In genomic region chr4:150589174-150589573, GRCh38 we compare ENCODE assay signal across 34 cellular contexts. TPM values are rescaled to one million over a fixed set of nuclear protein-coding genes. Genes with fewer than 3 reads are reported as not detected.
"Had no signal": no experiment of that assay in that cellular context is flagged by ENCODE, and none has a peak within 500 bp of the region (broad histone marks: within the 10 kb centered on the region; RNA-seq: fewer than 3 reads in every experiment).

No MANE protein-coding gene starts in this region.

- H3K9me3 ChIP-seq: breast epithelium, esophagus muscularis mucosa, heart left ventricle, suprapubic skin, tibial artery had no signal

- DNase-seq: activated CD4-positive, alpha-beta memory T cell treated with anti-CD3 and anti-CD28 coated beads for 36 hours; activated CD4-positive, alpha-beta T cell treated with anti-CD3 and anti-CD28 coated beads, Interleukin-2, amount 10 ng/mL, durations not matched to agents 24 days and 14 days; activated CD4-positive, CD25-positive, alpha-beta regulatory T cell treated with anti-CD3 and anti-CD28 coated beads, Interleukin-2, amount 50 U/mL, for 72 hours; activated CD8-positive, alpha-beta memory T cell treated with anti-CD3 and anti-CD28 coated beads, Interleukin-2, amount 50 U/mL, for 4 hours; activated gamma-delta T cell; activated naive CD4-positive, alpha-beta T cell treated with anti-CD3 and anti-CD28 coated beads, Interleukin-2, amount 10 ng/mL, durations not matched to agents 7 days and 5 days; activated naive CD8-positive, alpha-beta T cell treated with anti-CD3 and anti-CD28 coated beads, Interleukin-2, amount 10 ng/mL, durations not matched to agents 7 days and 5 days; activated T-cell treated with anti-CD3 and anti-CD28 coated beads, Interleukin-2, amount 50 U/mL, for 1 hour; dermis blood vessel endothelial cell; effector CD4-positive, alpha-beta T cell; foreskin keratinocyte; heart left ventricle; hypothalamus; immature natural killer cell; kidney; left colon; natural killer cell; stimulated activated CD4-positive, alpha-beta T cell treated with anti-CD3 and anti-CD28 coated beads, Interleukin-1b, Interleukin-23, amount 100 ng/mL, for 48 hours; stimulated activated CD4-positive, alpha-beta T cell treated with anti-CD3 and anti-CD28 coated beads, Interleukin-4, amount 100 ng/mL, for 4 hours; stimulated activated CD8-positive, alpha-beta memory T cell treated with anti-CD3 and anti-CD28 coated beads, Interleukin-4, amount 100 ng/mL, for 48 hours; stimulated activated naive CD4-positive, alpha-beta T cell; T-helper 9 cell; tibial artery had no signal

- H3K27ac Mint-ChIP-seq: activated CD4-positive, alpha-beta memory T cell treated with anti-CD3 and anti-CD28 coated beads for 36 hours; activated CD4-positive, alpha-beta T cell treated with anti-CD3 and anti-CD28 coated beads, Interleukin-2, amount 10 ng/mL, durations not matched to agents 24 days and 14 days; activated naive CD4-positive, alpha-beta T cell treated with anti-CD3 and anti-CD28 coated beads, Interleukin-2, amount 10 ng/mL, durations not matched to agents 7 days and 5 days; activated naive CD8-positive, alpha-beta T cell treated with anti-CD3 and anti-CD28 coated beads, Interleukin-2, amount 10 ng/mL, durations not matched to agents 7 days and 5 days; immature natural killer cell; mesothelial cell of epicardium; natural killer cell; T-helper 1 cell treated with Interleukin-12 subunit alpha and Interleukin-12 subunit beta and Interleukin-4 antibody, amounts not matched to agents 30 μg/mL and 1 μg/mL, for 36 hours had no signal

- H3K4me3 Mint-ChIP-seq: activated CD4-positive, alpha-beta memory T cell treated with anti-CD3 and anti-CD28 coated beads for 36 hours; activated CD4-positive, alpha-beta T cell treated with anti-CD3 and anti-CD28 coated beads, Interleukin-2, amount 10 ng/mL, durations not matched to agents 24 days and 14 days; activated naive CD4-positive, alpha-beta T cell treated with anti-CD3 and anti-CD28 coated beads, Interleukin-2, amount 10 ng/mL, durations not matched to agents 7 days and 5 days; activated naive CD8-positive, alpha-beta T cell treated with anti-CD3 and anti-CD28 coated beads, Interleukin-2, amount 10 ng/mL, durations not matched to agents 7 days and 5 days; immature natural killer cell; natural killer cell; T-helper 1 cell treated with Interleukin-12 subunit alpha and Interleukin-12 subunit beta and Interleukin-4 antibody, amounts not matched to agents 30 μg/mL and 1 μg/mL, for 36 hours had no signal

- H3K27ac ChIP-seq: breast epithelium, esophagus muscularis mucosa, foreskin keratinocyte, suprapubic skin, tibial artery had no signal

- H3K4me1 ChIP-seq: breast epithelium, foreskin keratinocyte, suprapubic skin had no signal

- H3K27me3 Mint-ChIP-seq: activated CD4-positive, alpha-beta memory T cell treated with anti-CD3 and anti-CD28 coated beads for 36 hours; activated CD4-positive, alpha-beta T cell treated with anti-CD3 and anti-CD28 coated beads, Interleukin-2, amount 10 ng/mL, durations not matched to agents 24 days and 14 days; activated naive CD4-positive, alpha-beta T cell treated with anti-CD3 and anti-CD28 coated beads, Interleukin-2, amount 10 ng/mL, durations not matched to agents 7 days and 5 days; activated naive CD8-positive, alpha-beta T cell treated with anti-CD3 and anti-CD28 coated beads, Interleukin-2, amount 10 ng/mL, durations not matched to agents 7 days and 5 days had no signal

- FAIRE-seq: colon, kidney, urothelium cell line had no signal

- H3K9me3 Mint-ChIP-seq: activated CD4-positive, alpha-beta memory T cell treated with anti-CD3 and anti-CD28 coated beads for 36 hours; activated CD4-positive, alpha-beta T cell treated with anti-CD3 and anti-CD28 coated beads, Interleukin-2, amount 10 ng/mL, durations not matched to agents 24 days and 14 days; activated naive CD4-positive, alpha-beta T cell treated with anti-CD3 and anti-CD28 coated beads, Interleukin-2, amount 10 ng/mL, durations not matched to agents 7 days and 5 days; activated naive CD8-positive, alpha-beta T cell treated with anti-CD3 and anti-CD28 coated beads, Interleukin-2, amount 10 ng/mL, durations not matched to agents 7 days and 5 days; immature natural killer cell; mesothelial cell of epicardium; natural killer cell; T-helper 1 cell treated with Interleukin-12 subunit alpha and Interleukin-12 subunit beta and Interleukin-4 antibody, amounts not matched to agents 30 μg/mL and 1 μg/mL, for 36 hours had no signal

- H3K4me1 Mint-ChIP-seq: activated CD4-positive, alpha-beta T cell treated with anti-CD3 and anti-CD28 coated beads, Interleukin-2, amount 10 ng/mL, durations not matched to agents 24 days and 14 days; activated naive CD8-positive, alpha-beta T cell treated with anti-CD3 and anti-CD28 coated beads, Interleukin-2, amount 10 ng/mL, durations not matched to agents 7 days and 5 days; immature natural killer cell; natural killer cell had no signal

- H3K4me2 ChIP-seq: smooth muscle cell had no signal

- ATAC-seq: foreskin keratinocyte, heart left ventricle, left colon, natural killer cell had no signal

- H3K4me3 ChIP-seq: breast epithelium, esophagus muscularis mucosa, heart left ventricle, smooth muscle cell, suprapubic skin, tibial artery had no signal

- H3K36me3 ChIP-seq: breast epithelium had no signal

- H3K27me3 ChIP-seq: breast epithelium, foreskin keratinocyte, heart left ventricle, suprapubic skin, tibial artery had no signal

RNA-seq across cellular contexts. Expression of gene MAB21L2, which starts 7.2 kb away (rescaled TPM):
- total RNA-seq: activated CD4-positive, alpha-beta memory T cell treated with anti-CD3 and anti-CD28 coated beads for 36 hours; activated CD4-positive, alpha-beta T cell treated with anti-CD3 and anti-CD28 coated beads, Interleukin-2, amount 10 ng/mL, durations not matched to agents 24 days and 14 days; activated CD8-positive, alpha-beta memory T cell treated with anti-CD3 and anti-CD28 coated beads for 36 hours; activated naive CD8-positive, alpha-beta T cell treated with anti-CD3 and anti-CD28 coated beads, Interleukin-2, amount 10 ng/mL, durations not matched to agents 7 days and 5 days; foreskin keratinocyte; lower leg skin; natural killer cell; renal cortical epithelial cell; suprapubic skin had no signal
